Comparison of ENCODE assay signal across 18 cellular contexts in genomic region chr14:69553221-69553620, GRCh38. TPM values are rescaled to one million over a fixed set of nuclear protein-coding genes. Genes with fewer than 3 reads are reported as not detected.
DNase-seq lines count a peak whose midpoint lies in the region; ATAC-seq, FAIRE-seq and TF ChIP-seq lines count a peak whose summit lies in the region.
"Had no signal": no experiment of that assay in that cellular context is flagged by ENCODE, and none has a peak within 500 bp of the region (broad histone marks: within the 10 kb centered on the region; RNA-seq: fewer than 3 reads in every experiment).

No MANE protein-coding gene starts in this region.

- peaks cover 4% of the 10 kb centered on the region for H3K27me3 ChIP-seq in bronchial epithelial cell (ENCODE audit: control insufficient read depth, insufficient read depth, low read length)
- peaks cover 48 to 55% of the 10 kb centered on the region in 2 experiments for H3K27me3 ChIP-seq in mesenchymal stem cell (ENCODE audit: control insufficient read depth in 1 of 2, insufficient read depth in 1 of 2, low read length in 2 of 2)
- peaks cover 0 to 45% (median 7%) of the 10 kb centered on the region in 4 donors for H3K27me3 ChIP-seq in esophagus muscularis mucosa
- H3K27me3 ChIP-seq: MG63 had no signal

- H3K4me3 Mint-ChIP-seq in CD14-positive monocyte = no peak overlapping the region
- H3K4me3 Mint-ChIP-seq: activated CD8-positive, alpha-beta T cell treated with anti-CD3 and anti-CD28 coated beads for 36 hours had no signal

- TF ChIP-seq EP300 in esophagus muscularis mucosa (IDR thresholded peaks at IDR 0.05) = no peak

- WGBS in mesenchymal stem cell = 60% methylated on average over 1 of the region's 1 CpG
- WGBS in esophagus muscularis mucosa = 65% methylated on average over 1 of the region's 1 CpG

- H3K4me2 ChIP-seq in mesenchymal stem cell (ENCODE audit: low read length, poor library complexity, severe bottlenecking) = no peak overlapping the region

- TF ChIP-seq CTCF in CD14-positive monocyte (IDR thresholded peaks at IDR 0.05) (no peak), bronchial epithelial cell (IDR thresholded peaks at IDR 0.05; ENCODE audit: insufficient read depth, low read length, severe bottlenecking) (no peak), esophagus muscularis mucosa (IDR thresholded peaks at IDR 0.05) (no peak)

- no peak overlapping the region for H2BK15ac ChIP-seq in mesenchymal stem cell (ENCODE audit: low read depth, poor library complexity, severe bottlenecking)

- H3K14ac ChIP-seq in mesenchymal stem cell (ENCODE audit: low read length in 2 of 2) = no peak overlapping the region

- no peak overlapping the region for H3K27ac ChIP-seq in mesenchymal stem cell (ENCODE audit: low read length, poor library complexity, severe bottlenecking)
- H3K27ac ChIP-seq in esophagus muscularis mucosa (replicated peaks in 1 of 4) = no peak overlapping the region
- H3K27ac ChIP-seq: C4-2B, pancreas had no signal

- peak; percentile 71 for DNase-seq in CD14-positive monocyte (ENCODE audit: low spot score)
- peak; percentile 63 for DNase-seq in HT1080 (ENCODE audit: low read depth)
- DNase-seq in bronchial epithelial cell (ENCODE audit: low read depth) = peak; percentile 85
- DNase-seq in mesenchymal stem cell = peak; percentile 79
- no peak for DNase-seq in Kasumi-1 (lab: John Stamatoyannopoulos, UW)
- no peak for DNase-seq in esophagus muscularis mucosa (ENCODE audit: extremely low spot score)
- DNase-seq in sciatic nerve (ENCODE audit: low spot score) = no peak
- DNase-seq: activated CD8-positive, alpha-beta T cell treated with anti-CD3 and anti-CD28 coated beads for 36 hours; anterior cingulate cortex; effector CD4-positive, alpha-beta T cell; glutamatergic neuron; MG63; NCI-H2171 treated with DMSO at 0.1 percent for 48 hours; pancreas had no signal

- no peak overlapping the region for H3K18ac ChIP-seq in mesenchymal stem cell (ENCODE audit: low read depth in 1 of 2, low read length in 2 of 2)

- H2AK5ac ChIP-seq in mesenchymal stem cell (ENCODE audit: low read length, severe bottlenecking) = no peak overlapping the region

- intact Hi-C loops in CD14-positive monocyte (cut with micrococcal nuclease) = no loop called here
- intact Hi-C loops in esophagus muscularis mucosa (cut with DNase I) = no loop called here
- intact Hi-C loops in sciatic nerve (cut with DNase I) = no loop called here

- no peak overlapping the region for H3K4ac ChIP-seq in mesenchymal stem cell (ENCODE audit: low read depth in 1 of 2, low read length in 2 of 2)

- TF ChIP-seq POLR2A in esophagus muscularis mucosa (IDR thresholded peaks at IDR 0.05; ENCODE audit: low read depth) = no peak

- H3K27me3 Mint-ChIP-seq in CD14-positive monocyte (ENCODE audit: low read depth in 3 of 3) = peaks cover 22 to 34% (median 34%) of the 10 kb centered on the region in 3 donors

- no peak overlapping the region for H2BK120ac ChIP-seq in mesenchymal stem cell (ENCODE audit: low read depth, low read length)

- no peak overlapping the region for H2AFZ ChIP-seq in mesenchymal stem cell (ENCODE audit: low read depth, low read length)

- no peak overlapping the region for H4K91ac ChIP-seq in mesenchymal stem cell (ENCODE audit: low read length)

- H3K36me3 ChIP-seq in bronchial epithelial cell (ENCODE audit: control insufficient read depth, insufficient read depth, low read length) (no peaks in the 10 kb centered on the region), mesenchymal stem cell (ENCODE audit: control insufficient read depth in 1 of 2, insufficient read depth in 2 of 2, low read depth in 1 of 2, low read length in 2 of 2) (no peaks in the 10 kb centered on the region), esophagus muscularis mucosa (no peaks in the 10 kb centered on the region)
- H3K36me3 ChIP-seq: MG63, pancreas had no signal

- H3K9me3 ChIP-seq in mesenchymal stem cell (ENCODE audit: control insufficient read depth, low read length) (no peaks in the 10 kb centered on the region), esophagus muscularis mucosa (no peaks in the 10 kb centered on the region)
- H3K9me3 ChIP-seq: MG63, pancreas had no signal

- H3K79me1 ChIP-seq in mesenchymal stem cell (replicated peaks; ENCODE audit: low read length, poor library complexity, severe bottlenecking) = no peaks in the 10 kb centered on the region

- H3K36me3 Mint-ChIP-seq in CD14-positive monocyte = no peaks in the 10 kb centered on the region

- no peak overlapping the region for H2BK5ac ChIP-seq in mesenchymal stem cell (ENCODE audit: low read depth, low read length, poor library complexity, severe bottlenecking)

- no peak overlapping the region for H2BK12ac ChIP-seq in mesenchymal stem cell (ENCODE audit: low read length in 2 of 2)

- peak; percentile 95 for FAIRE-seq in bronchial epithelial cell (lab: Jason Lieb, UNC)
- FAIRE-seq: pancreas had no signal

- no peak overlapping the region for H4K8ac ChIP-seq in mesenchymal stem cell (ENCODE audit: low read length)

- peaks cover 0 to 3% (median 0%) of the 10 kb centered on the region in 7 donors for H3K9me3 Mint-ChIP-seq in CD14-positive monocyte
- H3K9me3 Mint-ChIP-seq: activated CD8-positive, alpha-beta T cell treated with anti-CD3 and anti-CD28 coated beads for 36 hours; activated T-helper 2 cell treated with anti-CD3 and anti-CD28 coated beads, Interferon-gamma antibody, Interleukin-2, Interleukin-4, amounts not matched to agents 10 μg/mL and 5 μg/mL and 100 μg/mL, durations not matched to agents 14 hours and 24 hours and 36 hours had no signal

- no peaks in the 10 kb centered on the region for H3K4me1 ChIP-seq in mesenchymal stem cell (ENCODE audit: control insufficient read depth, insufficient read depth, low read depth, low read length)
- H3K4me1 ChIP-seq in esophagus muscularis mucosa = peaks cover 0 to under 1% (median 0%) of the 10 kb centered on the region in 4 donors
- H3K4me1 ChIP-seq: pancreas had no signal

- H3K4me3 ChIP-seq in bronchial epithelial cell (ENCODE audit: low read depth, low read length) (no peak overlapping the region), mesenchymal stem cell (ENCODE audit: insufficient read depth in 1 of 2, low read depth in 1 of 2, low read length in 2 of 2) (no peak overlapping the region), esophagus muscularis mucosa (no peak overlapping the region)
- H3K4me3 ChIP-seq: MG63, pancreas had no signal

- no peak overlapping the region for H3K9ac ChIP-seq in mesenchymal stem cell (ENCODE audit: low read length)

- peak overlapping the region in 2 of 7 donors; percentile 26 to 50 for H3K27ac Mint-ChIP-seq in CD14-positive monocyte
- H3K27ac Mint-ChIP-seq: activated CD8-positive, alpha-beta T cell treated with anti-CD3 and anti-CD28 coated beads for 36 hours; activated T-helper 2 cell treated with anti-CD3 and anti-CD28 coated beads, Interferon-gamma antibody, Interleukin-2, Interleukin-4, amounts not matched to agents 10 μg/mL and 5 μg/mL and 100 μg/mL, durations not matched to agents 14 hours and 24 hours and 36 hours had no signal

- H3K4me1 Mint-ChIP-seq in CD14-positive monocyte = peaks cover 10% of the 10 kb centered on the region

- no peak for ATAC-seq in GM21619 (IDR thresholded peaks at IDR 0.05; ENCODE audit: unreplicated experiment)
- ATAC-seq in sciatic nerve = no peak
- ATAC-seq: activated CD8-positive, alpha-beta T cell treated with anti-CD3 and anti-CD28 coated beads for 36 hours had no signal

- no peak overlapping the region for H3K23ac ChIP-seq in mesenchymal stem cell (ENCODE audit: low read length in 2 of 2)

RNA-seq across cellular contexts. Expression of gene CCDC177, which starts 21.4 kb away (rescaled TPM):
- not detected for polyA plus RNA-seq in CD14-positive monocyte
- not detected in 2 replicates for total RNA-seq in HT1080 (2014; rRNA removed; shearing (Covaris generic))
- polyA plus RNA-seq in HT1080 (2015; cell fraction: cytosol; rRNA removed) = not detected in 2 replicates
- polyA plus RNA-seq in HT1080 (2015; cell fraction: nucleus; rRNA removed) = not detected in 2 replicates
- total RNA-seq in bronchial epithelial cell (not detected in 2 replicates), esophagus muscularis mucosa (not detected), sciatic nerve (not detected)
- polyA plus RNA-seq in mesenchymal stem cell (2013, experiment 1 of 2) = not detected
- polyA plus RNA-seq in mesenchymal stem cell (2013, experiment 2 of 2) = not detected
- total RNA-seq: activated CD8-positive, alpha-beta T cell treated with anti-CD3 and anti-CD28 coated beads for 36 hours; activated T-helper 2 cell treated with anti-CD3 and anti-CD28 coated beads, Interferon-gamma antibody, Interleukin-2, Interleukin-4, amounts not matched to agents 10 μg/mL and 5 μg/mL and 100 μg/mL, durations not matched to agents 14 hours and 24 hours and 36 hours; mononuclear cell; pancreas had no signal
- polyA plus RNA-seq: pancreas had no signal

RNA-seq across cellular contexts. Expression of gene SUSD6, which starts 58.2 kb away (rescaled TPM):
- 10 to 100 TPM; 17.3 to 30.1 TPM for polyA plus RNA-seq in CD14-positive monocyte
- total RNA-seq in HT1080 (2014; rRNA removed; shearing (Covaris generic)) = 2.7 and 4.3 TPM in 2 replicates
- polyA plus RNA-seq in HT1080 (2015; cell fraction: cytosol; rRNA removed) = 6.8 and 8.2 TPM in 2 replicates
- polyA plus RNA-seq in HT1080 (2015; cell fraction: nucleus; rRNA removed) = 16.3 and 18.7 TPM in 2 replicates
- total RNA-seq in bronchial epithelial cell (3.9 and 5.6 TPM in 2 replicates), esophagus muscularis mucosa (10 to 100 TPM; 21.2 to 89.5 (median 43.5) TPM), sciatic nerve (68.9 TPM)
- 8.9 TPM for polyA plus RNA-seq in mesenchymal stem cell (2013, experiment 1 of 2)
- polyA plus RNA-seq in mesenchymal stem cell (2013, experiment 2 of 2) = 9.1 TPM

Comparison
In these comparisons a context has a peak if more than half of its experiments do, and no peak if none do; other contexts are left out.
1. DNase-seq: peak in CD14-positive monocyte (single experiment), HT1080 (single experiment), bronchial epithelial cell (single experiment) and mesenchymal stem cell (single experiment); none in Kasumi-1 (0 of 2), esophagus muscularis mucosa (single experiment) and sciatic nerve (single experiment).